8 cellular contexts compared by ENCODE assay signal in the genomic region with DNA sequence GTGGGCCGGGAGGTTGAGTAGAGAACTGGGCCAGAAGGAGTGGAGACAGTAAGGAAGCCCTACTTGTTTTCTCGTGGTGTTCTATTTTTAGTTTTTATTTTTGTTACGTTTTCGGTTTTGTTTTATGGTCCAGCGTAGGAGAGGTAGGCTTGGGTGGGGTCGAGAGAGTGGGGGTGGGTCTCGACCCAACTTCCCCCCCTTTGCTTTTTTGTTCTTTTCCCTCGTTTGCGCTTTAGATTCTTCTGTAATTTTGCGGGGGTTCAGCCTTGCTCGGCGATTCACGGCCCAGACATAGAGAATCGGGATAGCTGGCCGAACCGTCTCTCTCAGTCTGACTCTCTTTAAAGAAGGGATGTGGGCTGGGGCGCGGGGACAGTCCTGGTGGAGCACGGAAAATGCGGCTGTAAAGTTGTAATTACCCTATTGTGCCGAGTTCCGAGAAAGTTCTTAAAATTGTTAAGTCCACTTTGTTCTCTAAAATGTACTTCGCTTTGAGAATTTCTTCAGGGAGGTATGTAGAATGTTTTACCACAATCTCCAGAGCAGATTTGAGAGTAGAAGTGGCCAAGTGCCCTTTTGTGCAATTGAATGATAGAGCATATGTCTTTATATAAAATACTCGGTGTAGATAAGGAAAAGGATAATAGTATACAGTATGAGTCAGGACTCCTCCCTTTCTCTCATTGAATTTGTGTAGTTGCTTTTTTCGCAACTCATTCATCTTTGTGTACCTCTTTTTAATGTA. TPM values are rescaled to one million over a fixed set of nuclear protein-coding genes. Genes with fewer than 3 reads are reported as not detected.
DNase-seq lines count a peak whose midpoint lies in the region; ATAC-seq and TF ChIP-seq lines count a peak whose summit lies in the region.

No MANE protein-coding gene starts in this region.

- peak overlapping the region; percentile 35 for H3K4me2 ChIP-seq in trophoblast cell (ENCODE audit: low read length)

- H4K91ac ChIP-seq in trophoblast cell (ENCODE audit: low read depth, low read length) = peak overlapping the region; percentile 98

- no peak overlapping the region for H2BK12ac ChIP-seq in trophoblast cell (ENCODE audit: low read length)

- TF ChIP-seq POLR2A in heart left ventricle (IDR thresholded peaks at IDR 0.05) = no peak

- peaks cover 8% of the 10 kb centered on the region for H3K79me2 ChIP-seq in trophoblast cell (ENCODE audit: control insufficient read depth, insufficient read depth, low read length, poor library complexity)

- peak overlapping the region; percentile 97 for H3K9ac ChIP-seq in trophoblast cell (ENCODE audit: low read length)

- H3K27me3 Mint-ChIP-seq in activated naive CD8-positive, alpha-beta T cell treated with anti-CD3 and anti-CD28 coated beads for 36 hours = no peaks in the 10 kb centered on the region

- peak overlapping the region; percentile 99 for H3K27ac ChIP-seq in 22Rv1
- peak overlapping the region; percentile 91 to 99 (median 96) for H3K27ac ChIP-seq in heart left ventricle
- peak overlapping the region; percentile 100 for H3K27ac ChIP-seq in trophoblast cell (ENCODE audit: low read depth, low read length)

- H2AK5ac ChIP-seq in trophoblast cell (ENCODE audit: low read length) = peak overlapping the region; percentile 66

- H4K12ac ChIP-seq in trophoblast cell (ENCODE audit: low read depth, low read length) = peak overlapping the region; percentile 88

- H3K27me3 ChIP-seq in heart left ventricle = no peaks in the 10 kb centered on the region
- H3K27me3 ChIP-seq in trophoblast cell (ENCODE audit: insufficient read depth, low read length) = no peaks in the 10 kb centered on the region

- peaks cover 0 to 6% (median 0%) of the 10 kb centered on the region in 9 donors for H3K36me3 ChIP-seq in heart left ventricle
- H3K36me3 ChIP-seq in trophoblast cell (ENCODE audit: control insufficient read depth in 1 of 2, insufficient read depth in 2 of 2, low read length in 2 of 2) = no peaks in the 10 kb centered on the region

- peak overlapping the region; percentile 93 for H3K27ac Mint-ChIP-seq in activated naive CD8-positive, alpha-beta T cell treated with anti-CD3 and anti-CD28 coated beads for 36 hours

- peak overlapping the region; percentile 92 for H3K4me3 Mint-ChIP-seq in activated naive CD8-positive, alpha-beta T cell treated with anti-CD3 and anti-CD28 coated beads for 36 hours

- H4K8ac ChIP-seq in trophoblast cell (ENCODE audit: low read depth, low read length) = peak overlapping the region; percentile 93

- 0% methylated on average over 25 of the region's 25 CpGs for WGBS in heart left ventricle, 4 donors
- WGBS in trophoblast cell (ENCODE audit: extremely low coverage, insufficient coverage, insufficient read length) = no CpG with 5 or more reads among the region's 25 CpGs

- H3K4ac ChIP-seq in trophoblast cell (ENCODE audit: low read depth, low read length) = peak overlapping the region; percentile 87

- H3K36me3 Mint-ChIP-seq in activated naive CD8-positive, alpha-beta T cell treated with anti-CD3 and anti-CD28 coated beads for 36 hours = peaks cover 25% of the 10 kb centered on the region

- peak overlapping the region; percentile 98 for H3K14ac ChIP-seq in trophoblast cell (ENCODE audit: low read length)

- peak overlapping the region; percentile 61 to 89 (median 80) for H3K4me3 ChIP-seq in heart left ventricle
- H3K4me3 ChIP-seq in trophoblast cell (ENCODE audit: low read depth, low read length) = peak overlapping the region; percentile 98

- peak overlapping the region; percentile 94 for H2BK120ac ChIP-seq in trophoblast cell (ENCODE audit: insufficient read depth, low read length, poor library complexity)

- no peaks in the 10 kb centered on the region for H3K9me3 Mint-ChIP-seq in activated naive CD8-positive, alpha-beta T cell treated with anti-CD3 and anti-CD28 coated beads for 36 hours

- H3K9me3 ChIP-seq in heart left ventricle = no peaks in the 10 kb centered on the region
- H3K9me3 ChIP-seq in trophoblast cell (ENCODE audit: insufficient read depth, low read depth, low read length) = no peaks in the 10 kb centered on the region

- peak; percentile 26 for ATAC-seq in GM18508 (IDR thresholded peaks at IDR 0.05; ENCODE audit: insufficient read depth, unreplicated experiment)
- ATAC-seq in HG03064 (IDR thresholded peaks at IDR 0.05; ENCODE audit: low read depth, unreplicated experiment) = peak; percentile 12
- ATAC-seq in heart left ventricle = peak in 3 of 4 donors; percentile 4 to 17 (median 17)

- H3K4me1 Mint-ChIP-seq in activated naive CD8-positive, alpha-beta T cell treated with anti-CD3 and anti-CD28 coated beads for 36 hours = peaks cover 31% of the 10 kb centered on the region

- H3K23ac ChIP-seq in trophoblast cell (ENCODE audit: low read length) = no peak overlapping the region

- intact Hi-C loops in heart left ventricle (cut with DNase I) = loop anchor here in 8 of 10 donors (2.0 to 10.0 kb wide), 10 partner anchors 64 to 226 kb away; a partner anchor contains a TSS

- TF ChIP-seq CTCF in 22Rv1 (IDR thresholded peaks at IDR 0.05) (no peak), heart left ventricle (IDR thresholded peaks at IDR 0.05) (no peak)

- H3K18ac ChIP-seq in trophoblast cell (ENCODE audit: low read length) = peak overlapping the region; percentile 100

- H3K4me1 ChIP-seq in heart left ventricle = peaks cover 7 to 60% (median 44%) of the 10 kb centered on the region in 12 donors
- H3K4me1 ChIP-seq in trophoblast cell (ENCODE audit: control insufficient read depth in 1 of 2, insufficient read depth in 2 of 2, low read length in 2 of 2) = no peaks in the 10 kb centered on the region

- DNase-seq in OCI-M1 (lab: John Stamatoyannopoulos, UW) (peak; percentile 85), heart left ventricle (peak; percentile 18 to 66 (median 29)), trophoblast cell (peak; percentile 37 to 64), SK-N-DZ (ENCODE audit: low spot score) (no peak)
- DNase-seq in activated naive CD8-positive, alpha-beta T cell treated with anti-CD3 and anti-CD28 coated beads for 36 hours = peak; percentile 51

- H2AFZ ChIP-seq in trophoblast cell (ENCODE audit: insufficient read depth, low read length, poor library complexity) = no peak overlapping the region

- peak overlapping the region; percentile 94 for H2BK5ac ChIP-seq in trophoblast cell (ENCODE audit: low read depth, low read length, poor library complexity)

- H3K79me1 ChIP-seq in trophoblast cell (ENCODE audit: low read length) = peaks cover 12% of the 10 kb centered on the region

RNA-seq across cellular contexts. Expression of a gene that starts 0.8 kb away (rescaled TPM):
- total RNA-seq in activated naive CD8-positive, alpha-beta T cell treated with anti-CD3 and anti-CD28 coated beads for 36 hours = 10 to 100 TPM; 57.1 to 59.9 TPM
- 10 to 100 TPM; 17.7 to 43.3 (median 22.3) TPM for total RNA-seq in heart left ventricle
- 10 to 100 TPM; 13.5 to 21.3 TPM for polyA plus RNA-seq in heart left ventricle
- 57.9 and 66.0 TPM in 2 replicates for polyA plus RNA-seq in trophoblast cell (2013)
- 43.8 and 80.3 TPM in 2 replicates for polyA plus RNA-seq in SK-N-DZ (2014; cell fraction: cytosol; rRNA removed)
- polyA plus RNA-seq in SK-N-DZ (2014; cell fraction: nucleus; rRNA removed) = 329 and 349 TPM in 2 replicates
